13 cellular contexts compared by ENCODE assay signal in genomic region chr1:37399205-37399604, GRCh38.
DNase-seq lines count a peak whose midpoint lies in the region.
"Had no signal": no experiment of that assay in that cellular context is flagged by ENCODE, and none has a peak within 500 bp of the region (broad histone marks: within the 10 kb centered on the region; RNA-seq: fewer than 3 reads in every experiment).

No MANE protein-coding gene starts in this region.

- DNase-seq in NCI-H2196 (lab: John Stamatoyannopoulos, UW; ENCODE audit: unreplicated experiment): peak; percentile 11
- no peak for DNase-seq in NCI-H2196 treated with DMSO at 0.1 percent for 48 hours (lab: John Stamatoyannopoulos, UW; ENCODE audit: unreplicated experiment)
- peak; percentile 41 for DNase-seq in NCI-H1092 treated with DMSO at 0.1 percent for 48 hours (lab: John Stamatoyannopoulos, UW)
- peak; percentile 86 for DNase-seq in NCI-H69 (lab: John Stamatoyannopoulos, UW)
- DNase-seq in occipital lobe (lab: John Stamatoyannopoulos, UW): peak; percentile 25
- no peak for DNase-seq in NCI-H82 treated with DMSO at 0.1 percent for 48 hours (lab: John Stamatoyannopoulos, UW; ENCODE audit: unreplicated experiment)
- no peak for DNase-seq in UCSD-AML1 (lab: John Stamatoyannopoulos, UW; ENCODE audit: unreplicated experiment)
- DNase-seq: C1 segment of cervical spinal cord, NCI-H1105 treated with DMSO at 0.1 percent for 48 hours, NCI-H2029 treated with DMSO at 0.1 percent for 48 hours, NCI-H226, OCI-M1, SHP77 had no signal

Comparison
In these comparisons a context has a peak if more than half of its experiments do, and no peak if none do; other contexts are left out.
1. DNase-seq: peak in NCI-H2196 (single experiment), NCI-H1092 treated with DMSO at 0.1 percent for 48 hours (single experiment), NCI-H69 (single experiment) and occipital lobe (single experiment); none in NCI-H2196 treated with DMSO at 0.1 percent for 48 hours (single experiment), NCI-H82 treated with DMSO at 0.1 percent for 48 hours (single experiment) and UCSD-AML1 (single experiment).